In genomic region chr3:27454914-27455313, GRCh38 we compare ENCODE assay signal across 9 cellular contexts. TPM values are rescaled to one million over a fixed set of nuclear protein-coding genes. Genes with fewer than 3 reads are reported as not detected.
DNase-seq lines count a peak whose midpoint lies in the region; ATAC-seq, FAIRE-seq and TF ChIP-seq lines count a peak whose summit lies in the region.
"Had no signal": no experiment of that assay in that cellular context is flagged by ENCODE, and none has a peak within 500 bp of the region (broad histone marks: within the 10 kb centered on the region; RNA-seq: fewer than 3 reads in every experiment).

No MANE protein-coding gene starts in this region.

- no peak for FAIRE-seq in RCC 7860 (lab: Jason Lieb, UNC)
- FAIRE-seq: G401.6 had no signal

- in situ Hi-C loops in GM13977 (cut with MboI; ENCODE audit: low pct_unique_long_range_greater_than_20kb, low sequenced_read_pairs, unreplicated experiment) = no loop called here

- TF ChIP-seq POLR2A in erythroblast (IDR thresholded peaks at IDR 0.05; ENCODE audit: low read length) = no peak

- H3K4me3 ChIP-seq in fibroblast of the aortic adventitia (ENCODE audit: low read depth, low read length) = no peak overlapping the region

- TF ChIP-seq CTCF in GM13977 (IDR thresholded peaks at IDR 0.05; ENCODE audit: extremely low read depth, insufficient read depth, missing control alignments) (no peak), fibroblast of the aortic adventitia (IDR thresholded peaks at IDR 0.05; ENCODE audit: insufficient read depth, low read length) (no peak)

- DNase-seq in GM13977 (ENCODE audit: low spot score) (peak; percentile 29), fibroblast of the aortic adventitia (ENCODE audit: low read depth) (peak; percentile 49), NCI-H446 treated with DMSO at 0.1 percent for 48 hours (lab: John Stamatoyannopoulos, UW) (no peak), erythroblast (lab: John Stamatoyannopoulos, UW) (no peak), RCC 7860 (ENCODE audit: low spot score) (no peak)
- DNase-seq in activated CD8-positive, alpha-beta memory T cell treated with anti-CD3 and anti-CD28 coated beads for 24 hours = no peak

- ATAC-seq in GM21515 (IDR thresholded peaks at IDR 0.05; ENCODE audit: unreplicated experiment) = peak; percentile 70
- peak; percentile 63 for ATAC-seq in HG03558 (IDR thresholded peaks at IDR 0.05; ENCODE audit: extremely low read depth, unreplicated experiment)

RNA-seq across cellular contexts. Expression of gene SLC4A7, which starts 29.3 kb away (rescaled TPM):
- total RNA-seq in fibroblast of the aortic adventitia (ENCODE audit: low replicate concordance) = 165 and 450 TPM in 2 replicates

Comparison
In these comparisons a context has a peak if more than half of its experiments do, and no peak if none do; other contexts are left out.
1. DNase-seq: peak in GM13977 (single experiment) and fibroblast of the aortic adventitia (single experiment); none in NCI-H446 treated with DMSO at 0.1 percent for 48 hours (single experiment), activated CD8-positive, alpha-beta memory T cell treated with anti-CD3 and anti-CD28 coated beads for 24 hours (single experiment), erythroblast (0 of 2) and RCC 7860 (single experiment).